Comparison of ENCODE assay signal across 8 cellular contexts in genomic region chr15:40953713-40954074, GRCh38. TPM values are rescaled to one million over a fixed set of nuclear protein-coding genes. Genes with fewer than 3 reads are reported as not detected.
A peak's percentile ranks its signal among the peaks of the same experiment; 100 is the strongest.
DNase-seq lines count a peak whose midpoint lies in the region; ATAC-seq and TF ChIP-seq lines count a peak whose summit lies in the region.

No MANE protein-coding gene starts in this region.

- DNase-seq in H7 (no peak), SK-N-SH (no peak), ecto neural progenitor cell (ENCODE audit: low spot score) (no peak), NCI-H1092 treated with DMSO at 0.1 percent for 48 hours (lab: John Stamatoyannopoulos, UW) (no peak), NCI-H2171 (lab: John Stamatoyannopoulos, UW) (no peak)

- TF ChIP-seq RAD21 in SK-N-SH (IDR thresholded peaks at IDR 0.05; ENCODE audit: low read length), result no peak

- peak overlapping the region; percentile 95 for H3K4me3 ChIP-seq in H7 (ENCODE audit: insufficient read depth, low read depth, low read length)
- peak overlapping the region; percentile 76 to 90 for H3K4me3 ChIP-seq in SK-N-SH (ENCODE audit: low read depth in 2 of 2, low read length in 1 of 2)
- peak overlapping the region; percentile 62 to 68 for H3K4me3 ChIP-seq in gastroesophageal sphincter
- peak overlapping the region; percentile 53 to 75 (median 61) for H3K4me3 ChIP-seq in skin epidermis

- H3K4me1 ChIP-seq in SK-N-SH (ENCODE audit: control insufficient read depth in 1 of 2, insufficient read depth in 2 of 2, low read depth in 1 of 2, low read length in 1 of 2), result peaks cover 18 to 44% of the 10 kb centered on the region in 2 experiments; a peak in 3 of 4 replicates
- H3K4me1 ChIP-seq in gastroesophageal sphincter, result peaks cover 0 to 46% (median 6%) of the 10 kb centered on the region in 3 donors

- TF ChIP-seq EP300 in SK-N-SH (IDR thresholded peaks at IDR 0.05; ENCODE audit: borderline replicate concordance in 1 of 2, low read depth in 1 of 2, low read length in 1 of 2), result no peak
- TF ChIP-seq EP300 in gastroesophageal sphincter (IDR thresholded peaks at IDR 0.05), result no peak

- H3K27me3 ChIP-seq in H7 (ENCODE audit: control insufficient read depth, insufficient read depth, low read length), result peaks cover 1% of the 10 kb centered on the region; the same call in 1 of the 2 replicates
- H3K27me3 ChIP-seq in SK-N-SH (ENCODE audit: insufficient read depth), result no peaks in the 10 kb centered on the region
- no peaks in the 10 kb centered on the region for H3K27me3 ChIP-seq in gastroesophageal sphincter

- H3F3A ChIP-seq in SK-N-SH (replicated peaks; ENCODE audit: insufficient read depth), result no peaks in the 10 kb centered on the region

- H3K36me3 ChIP-seq in H7 (replicated peaks; ENCODE audit: control insufficient read depth, insufficient read depth, low read length), result peaks cover 18% of the 10 kb centered on the region
- no peaks in the 10 kb centered on the region for H3K36me3 ChIP-seq in SK-N-SH (replicated peaks in 1 of 2; ENCODE audit: control insufficient read depth in 1 of 2, insufficient read depth in 2 of 2, low read length in 1 of 2)
- no peaks in the 10 kb centered on the region for H3K36me3 ChIP-seq in gastroesophageal sphincter

- H3K9ac ChIP-seq in SK-N-SH, result peak overlapping the region; percentile 75

- peaks cover 21% of the 10 kb centered on the region for H4K20me1 ChIP-seq in SK-N-SH (ENCODE audit: insufficient read depth)

- H2AFZ ChIP-seq in SK-N-SH (ENCODE audit: low read depth), result peak overlapping the region; percentile 78

- TF ChIP-seq CTCF in SK-N-SH (IDR thresholded peaks at IDR 0.05) (no peak), gastroesophageal sphincter (IDR thresholded peaks at IDR 0.05) (no peak)

- H3K9me3 ChIP-seq in SK-N-SH (no peaks in the 10 kb centered on the region), gastroesophageal sphincter (no peaks in the 10 kb centered on the region)

- peaks cover 17% of the 10 kb centered on the region for H3K79me2 ChIP-seq in SK-N-SH (ENCODE audit: insufficient read depth)

- no peak for TF ChIP-seq POLR2A in gastroesophageal sphincter (IDR thresholded peaks at IDR 0.05)

- H3K9me2 ChIP-seq in SK-N-SH, result no peaks in the 10 kb centered on the region

- CTCF ChIA-PET in SK-N-SH (lab: Yijun Ruan, JAX), result interaction anchor here (0.6 to 7.2 kb wide), 12 partner anchors 10 to 277 kb away, joined by 3 to 66 read pairs (median 6); partner anchors contain the start of genes CHP1 and EXD1

- POLR2A ChIA-PET in SK-N-SH (lab: Yijun Ruan, JAX), result interaction anchor here (0.6 to 5.1 kb wide), 10 partner anchors 11 to 162 kb away, joined by 3 to 47 read pairs (median 4); partner anchors contain the start of genes DLL4 and INO80

- H3K27ac ChIP-seq in SK-N-SH (ENCODE audit: low read depth in 2 of 2, low read length in 1 of 2) (peak overlapping the region in 1 of 2 experiments; percentile 77; a peak in 1 of 4 replicates), gastroesophageal sphincter (peak overlapping the region in 3 of 4 donors; percentile 85 to 87 (median 86)), skin epidermis (peak overlapping the region in 6 of 21 experiments; percentile 14 to 58 (median 30))

- ATAC-seq in gastroesophageal sphincter, result no peak
- ATAC-seq in HG02763 (IDR thresholded peaks at IDR 0.05; ENCODE audit: unreplicated experiment), result no peak

- peak overlapping the region; percentile 77 for H3K4me2 ChIP-seq in SK-N-SH

- 0% methylated on average over 11 of the region's 17 CpGs for WGBS in SK-N-SH (ENCODE audit: low lambda C conversion rate)
- 20% methylated on average over 2 of the region's 17 CpGs; no CpG with 5 or more reads in 1 of the 2 donors for WGBS in gastroesophageal sphincter (ENCODE audit: low coverage in 1 of 2), 2 donors

TF ChIP-seq in SK-N-SH, 30 proteins besides CTCF, POLR2A, EP300 and RAD21:
- no peak for TF ChIP-seq GATA2 (CRISPR knock-in tag; IDR thresholded peaks at IDR 0.05)
- TF ChIP-seq CHD2 (IDR thresholded peaks at IDR 0.05; ENCODE audit: low read length, partially characterized antibody), result no peak
- TF ChIP-seq FOXM1 (IDR thresholded peaks at IDR 0.05; ENCODE audit: low read depth), result no peak
- TF ChIP-seq USF2 (IDR thresholded peaks at IDR 0.05; ENCODE audit: borderline replicate concordance, low read depth, low read length), result no peak
- TF ChIP-seq RXRA (IDR thresholded peaks at IDR 0.05; ENCODE audit: borderline replicate concordance, low read depth), result no peak
- TF ChIP-seq IRF3 (IDR thresholded peaks at IDR 0.05; ENCODE audit: low read depth, low read length), result no peak
- no peak for TF ChIP-seq MXI1 (IDR thresholded peaks at IDR 0.05; ENCODE audit: low read depth, low read length)

RNA-seq across cellular contexts. Expression of gene CHAC1, which starts 0.4 kb away (rescaled TPM):
- total RNA-seq in H7 (2014; rRNA removed; shearing (Covaris generic)), result 30.1 and 39.7 TPM in 2 replicates
- 9.3 and 12.3 TPM in 2 replicates for polyA plus RNA-seq in SK-N-SH (2012; rRNA removed)
- 4.5 and 6.0 TPM in 2 replicates for polyA plus RNA-seq in SK-N-SH (2012; cell fraction: cytosol; rRNA removed)
- 8.1 and 10.9 TPM in 2 replicates for polyA plus RNA-seq in SK-N-SH (2012; cell fraction: nucleus; rRNA removed)
- total RNA-seq in gastroesophageal sphincter, result 1 to 10 TPM in 3 of 4 donors, under 1 TPM in 1; 0.54 to 1.8 (median 1.5) TPM

RNA-seq across cellular contexts. Expression of gene DLL4, which starts 24.6 kb away (rescaled TPM):
- total RNA-seq in H7 (2014; rRNA removed; shearing (Covaris generic)), result 0.26 TPM in 1 of 2 replicates, not detected in the other
- 0.03 TPM in 2 replicates for polyA plus RNA-seq in SK-N-SH (2012; rRNA removed)
- 0.01 and 0.03 TPM in 2 replicates for polyA plus RNA-seq in SK-N-SH (2012; cell fraction: cytosol; rRNA removed)
- polyA plus RNA-seq in SK-N-SH (2012; cell fraction: nucleus; rRNA removed), result 0.13 and 0.14 TPM in 2 replicates
- total RNA-seq in gastroesophageal sphincter, result 1 to 10 TPM; 1.9 to 9.7 (median 6.4) TPM

RNA-seq across cellular contexts. Expression of gene VPS18, which starts 59.4 kb away (rescaled TPM):
- total RNA-seq in H7 (2014; rRNA removed; shearing (Covaris generic)), result 33.3 and 39.5 TPM in 2 replicates
- 13.5 and 14.1 TPM in 2 replicates for polyA plus RNA-seq in SK-N-SH (2012; rRNA removed)
- 4.9 and 8.1 TPM in 2 replicates for polyA plus RNA-seq in SK-N-SH (2012; cell fraction: cytosol; rRNA removed)
- 20.3 TPM in 2 replicates for polyA plus RNA-seq in SK-N-SH (2012; cell fraction: nucleus; rRNA removed)
- total RNA-seq in gastroesophageal sphincter, result 10 to 100 TPM; 24.6 to 36.3 (median 29.9) TPM

Comparison
In these comparisons a context has a peak if more than half of its experiments do, and no peak if none do; other contexts are left out.
1. RNA of gene CHAC1, which starts 0.4 kb away (total RNA-seq): 30.1 to 39.7 TPM in H7; 0.54 to 1.8 TPM in gastroesophageal sphincter; every median in the first group is over 10 times any median in the second.
2. Peak in every context shown above with its lines, with median percentiles within 50 percentile points of each other: H3K4me3 ChIP-seq.